11 cellular contexts compared by ENCODE assay signal in genomic region chr10:1241973-1242935, GRCh38.
"Had no signal": no experiment of that assay in that cellular context is flagged by ENCODE, and none has a peak within 500 bp of the region (broad histone marks: within the 10 kb centered on the region; RNA-seq: fewer than 3 reads in every experiment).

No MANE protein-coding gene starts in this region.

- H3K36me3 ChIP-seq: esophagus muscularis mucosa, pancreas had no signal

- H3K27ac ChIP-seq: esophagus muscularis mucosa, pancreas, skin epidermis had no signal

- H3K9me3 Mint-ChIP-seq: natural killer cell treated with Interleukin-12 subunit alpha and Interleukin-12 subunit beta and Interleukin-15 and Interleukin-18, amount 100 ng/mL, for 72 hours; type B pancreatic cell had no signal

- H3K4me1 ChIP-seq: esophagus muscularis mucosa, pancreas had no signal

- H3K4me3 Mint-ChIP-seq: natural killer cell treated with Interleukin-12 subunit alpha and Interleukin-12 subunit beta and Interleukin-15 and Interleukin-18, amount 100 ng/mL, for 72 hours; type B pancreatic cell had no signal

- H3K27ac Mint-ChIP-seq: natural killer cell treated with Interleukin-12 subunit alpha and Interleukin-12 subunit beta and Interleukin-15 and Interleukin-18, amount 100 ng/mL, for 72 hours; type B pancreatic cell had no signal

- FAIRE-seq: pancreas had no signal

- ATAC-seq: natural killer cell treated with Interleukin-12 subunit alpha and Interleukin-12 subunit beta and Interleukin-15 and Interleukin-18, amount 100 ng/mL, for 72 hours; pancreas had no signal

- H3K36me3 Mint-ChIP-seq: type B pancreatic cell had no signal

- H3K27me3 ChIP-seq: pancreas had no signal

- H3K9me3 ChIP-seq: esophagus muscularis mucosa, pancreas had no signal

- DNase-seq: activated CD4-positive, alpha-beta T cell treated with anti-CD3 and anti-CD28 coated beads, Interleukin-2, amount 50 U/mL, for 4 hours; activated naive CD4-positive, alpha-beta T cell treated with anti-CD3 and anti-CD28 coated beads, Interleukin-2, amount 50 U/mL, for 16 hours; activated T-cell treated with anti-CD3 and anti-CD28 coated beads, Interleukin-2, amount 50 U/mL, for 1 hour; central memory CD4-positive, alpha-beta T cell; dermis blood vessel endothelial cell; hypothalamus had no signal

- H3K4me3 ChIP-seq: esophagus muscularis mucosa, pancreas, skin epidermis had no signal
